ENCODE assay signal across 8 cellular contexts in genomic region chr17:49180303-49180702, GRCh38. TPM values are rescaled to one million over a fixed set of nuclear protein-coding genes. Genes with fewer than 3 reads are reported as not detected.
DNase-seq lines count a peak whose midpoint lies in the region; ATAC-seq and TF ChIP-seq lines count a peak whose summit lies in the region.

No MANE protein-coding gene starts in this region.

- TF ChIP-seq CTCF in AG09309 (IDR thresholded peaks at IDR 0.05; ENCODE audit: control insufficient read depth, insufficient read depth, low read depth, low read length, missing control alignments) (peak; percentile 92), OCI-LY7 (conservative IDR thresholded peaks at IDR 0.05; ENCODE audit: low read length) (peak; percentile 97), testis (IDR thresholded peaks at IDR 0.05) (peak; percentile 47 to 79 (median 64))

- intact Hi-C loops in OCI-LY7 (cut with micrococcal nuclease; ENCODE audit: unreplicated experiment) (loop anchor here (1.0 to 2.0 kb wide), 2 partner anchors 47 to 110 kb away; no protein-coding TSS in a partner anchor), testis (cut with DNase I; ENCODE audit: low total_unique reads) (no loop called here)

- H3K4me3 ChIP-seq in AG09309 (ENCODE audit: control insufficient read depth, low read depth, low read length) (no peak overlapping the region), OCI-LY7 (ENCODE audit: low read depth, low read length, poor library complexity, severe bottlenecking) (no peak overlapping the region), neuronal stem cell (ENCODE audit: low read length in 2 of 2) (no peak overlapping the region), testis (no peak overlapping the region)

- H3K27me3 ChIP-seq in neuronal stem cell (ENCODE audit: control insufficient read depth in 3 of 3, insufficient read depth in 3 of 3, low read depth in 1 of 3, low read length in 3 of 3) (no peaks in the 10 kb centered on the region), testis (no peaks in the 10 kb centered on the region)

- H3K9me2 ChIP-seq in OCI-LY7 (ENCODE audit: insufficient read depth, low read length): no peaks in the 10 kb centered on the region

- no peak overlapping the region for H3K9ac ChIP-seq in neuronal stem cell (ENCODE audit: low read depth, low read length, poor library complexity)

- H2BK120ac ChIP-seq in neuronal stem cell (ENCODE audit: low read depth, low read length): no peak overlapping the region

- no peaks in the 10 kb centered on the region for H3K36me3 Mint-ChIP-seq in activated T-cell treated with anti-CD3 and anti-CD28 coated beads, Interleukin-2, amount 50 U/mL, for 4 hours (ENCODE audit: insufficient read depth)

- H2BK15ac ChIP-seq in neuronal stem cell (ENCODE audit: low read length): no peak overlapping the region

- H3K9me3 ChIP-seq in OCI-LY7 (ENCODE audit: low read length) (peaks cover 22% of the 10 kb centered on the region; the same call in 1 of the 2 replicates), neuronal stem cell (replicated peaks in 1 of 2; ENCODE audit: control insufficient read depth in 2 of 2, insufficient read depth in 1 of 2, low read depth in 1 of 2, low read length in 2 of 2) (peaks cover 8 to 12% of the 10 kb centered on the region in 2 donors), testis (no peaks in the 10 kb centered on the region)

- no peak overlapping the region for H4K91ac ChIP-seq in neuronal stem cell (ENCODE audit: low read depth, low read length, poor library complexity)

- WGBS in neuronal stem cell (ENCODE audit: extremely low coverage in 2 of 2, insufficient read length in 2 of 2, insufficient replicate concordance in 1 of 2), 2 donors: no CpG with 5 or more reads among the region's 5 CpGs
- whole genome bisulfite sequencing in testis, 2 donors: 10% methylated on average over 5 of the region's 5 CpGs

- H3K4me1 ChIP-seq in OCI-LY7 (ENCODE audit: insufficient read depth, low read length, poor library complexity, severe bottlenecking) (peaks cover 6% of the 10 kb centered on the region), neuronal stem cell (ENCODE audit: control insufficient read depth in 2 of 2, insufficient read depth in 1 of 2, low read depth in 1 of 2, low read length in 2 of 2) (no peaks in the 10 kb centered on the region), testis (no peaks in the 10 kb centered on the region)

- H3K23ac ChIP-seq in neuronal stem cell (ENCODE audit: low read depth, low read length, poor library complexity): no peak overlapping the region

- peaks cover 3% of the 10 kb centered on the region for H3K4me1 Mint-ChIP-seq in activated T-cell treated with anti-CD3 and anti-CD28 coated beads, Interleukin-2, amount 50 U/mL, for 4 hours (ENCODE audit: low read depth)

- no peak overlapping the region for H3K4me3 Mint-ChIP-seq in activated T-cell treated with anti-CD3 and anti-CD28 coated beads, Interleukin-2, amount 50 U/mL, for 4 hours

- H3K9me3 Mint-ChIP-seq in activated T-cell treated with anti-CD3 and anti-CD28 coated beads, Interleukin-2, amount 50 U/mL, for 4 hours: peaks cover 11% of the 10 kb centered on the region

- TF ChIP-seq POLR2A in testis (IDR thresholded peaks at IDR 0.05): no peak

- H4K20me1 ChIP-seq in OCI-LY7 (ENCODE audit: insufficient read depth, low read length): no peaks in the 10 kb centered on the region

- peaks cover 2% of the 10 kb centered on the region for H3K27me3 Mint-ChIP-seq in activated T-cell treated with anti-CD3 and anti-CD28 coated beads, Interleukin-2, amount 50 U/mL, for 4 hours (ENCODE audit: low read depth)

- CTCF ChIA-PET in OCI-LY7 (lab: Charles Lee; ENCODE audit: unreplicated experiment): interaction anchor here (1.9 kb wide), 1 partner anchor 46 kb away, joined by 11 read pairs; no protein-coding TSS in a partner anchor

- no peak overlapping the region for H2BK12ac ChIP-seq in neuronal stem cell (ENCODE audit: low read length)

- H3K27ac ChIP-seq in OCI-LY7 (ENCODE audit: low read depth, low read length, poor library complexity, severe bottlenecking) (no peak overlapping the region), neuronal stem cell (replicated peaks; ENCODE audit: low read length) (no peak overlapping the region), testis (no peak overlapping the region)

- H2AFZ ChIP-seq in OCI-LY7 (ENCODE audit: low read length) (0 out of 2 replicates have a peak overlapping the region, but pooled peaks have one; percentile 3), neuronal stem cell (ENCODE audit: low read length) (no peak overlapping the region)

- POLR2A ChIA-PET in OCI-LY7 (lab: Charles Lee): interaction anchor here (0.7 kb wide), 1 partner anchor 13 kb away, joined by 3 read pairs; no protein-coding TSS in a partner anchor

- H2AK5ac ChIP-seq in neuronal stem cell (ENCODE audit: low read depth, low read length): no peak overlapping the region

- no peak overlapping the region for H3K18ac ChIP-seq in neuronal stem cell (ENCODE audit: low read length)

- no peaks in the 10 kb centered on the region for H3K36me3 ChIP-seq in OCI-LY7 (ENCODE audit: insufficient read depth, low read length)
- no peaks in the 10 kb centered on the region for H3K36me3 ChIP-seq in neuronal stem cell (replicated peaks in 1 of 2; ENCODE audit: control insufficient read depth in 2 of 2, insufficient read depth in 2 of 2, low read length in 2 of 2)
- no peaks in the 10 kb centered on the region for H3K36me3 ChIP-seq in testis (ENCODE audit: low read depth, missing control alignments)

- BruUV-seq in OCI-LY7 (replicated peaks; lab: Mats Ljungman, UMichigan): no TSS peak

- H3K79me1 ChIP-seq in neuronal stem cell (ENCODE audit: low read depth, low read length): no peaks in the 10 kb centered on the region

- H3K14ac ChIP-seq in neuronal stem cell (ENCODE audit: low read length): no peak overlapping the region

- peak in 1 of 2 donors; percentile 48 for ATAC-seq in activated T-cell treated with anti-CD3 and anti-CD28 coated beads, Interleukin-2, amount 50 U/mL, for 4 hours
- no peak for ATAC-seq in HG03457 (IDR thresholded peaks at IDR 0.05; ENCODE audit: unreplicated experiment)

- H2BK5ac ChIP-seq in neuronal stem cell (ENCODE audit: low read length): no peak overlapping the region

- H3K4me2 ChIP-seq in OCI-LY7 (ENCODE audit: low read length): no peak overlapping the region
- H3K4me2 ChIP-seq in neuronal stem cell (ENCODE audit: insufficient read depth, low read length, poor library complexity, severe bottlenecking): no peak overlapping the region

- H4K8ac ChIP-seq in neuronal stem cell (ENCODE audit: low read depth, low read length): no peak overlapping the region

- DNase-seq in AG09309 (ENCODE audit: low read depth): no peak
- peak; percentile 42 for DNase-seq in GM19240 (ENCODE audit: insufficient read length, low spot score)
- peak; percentile 65 for DNase-seq in OCI-LY7 (ENCODE audit: low spot score)
- DNase-seq in activated T-cell treated with anti-CD3 and anti-CD28 coated beads, Interleukin-2, amount 50 U/mL, for 4 hours: peak; percentile 69
- DNase-seq in fibroblast of peridontal ligament (ENCODE audit: extremely low read depth): peak; percentile 62
- DNase-seq in neuronal stem cell (ENCODE audit: low spot score): peak; percentile 21
- DNase-seq in testis: peak; percentile 81

- no peaks in the 10 kb centered on the region for H3K79me2 ChIP-seq in OCI-LY7 (ENCODE audit: insufficient read depth, low read depth, low read length)

- no peak overlapping the region for H3K4ac ChIP-seq in neuronal stem cell (ENCODE audit: low read length)

RNA-seq across cellular contexts. Expression of gene GNGT2, which starts 30.1 kb away (rescaled TPM):
- total RNA-seq in OCI-LY7 (2014; rRNA removed; shearing (Covaris generic)): 13.3 and 15.4 TPM in 2 replicates
- total RNA-seq in OCI-LY7 (2022) (32.6 and 33.4 TPM in 2 replicates), testis (under 1 TPM in 1 of 2 donors, not detected in 1; 0.68 TPM)
- 10 to 100 TPM in 2 of 3 donors, 1 to 10 TPM in 1; 8.7 to 14.8 (median 12.8) TPM for total RNA-seq in activated T-cell treated with anti-CD3 and anti-CD28 coated beads, Interleukin-2, amount 50 U/mL, for 4 hours
- polyA plus RNA-seq in neuronal stem cell (2013, experiment 1 of 2): 0.08 TPM
- polyA plus RNA-seq in neuronal stem cell (2013, experiment 2 of 2): 0.11 TPM
- polyA plus RNA-seq in testis (ENCODE audit: insufficient read depth, low read depth, low replicate concordance): 2.2 TPM

RNA-seq across cellular contexts. Expression of gene ABI3, which starts 30.2 kb away (rescaled TPM):
- 16.8 and 24.0 TPM in 2 replicates for total RNA-seq in OCI-LY7 (2014; rRNA removed; shearing (Covaris generic))
- 23.6 and 29.5 TPM in 2 replicates for total RNA-seq in OCI-LY7 (2022)
- total RNA-seq in activated T-cell treated with anti-CD3 and anti-CD28 coated beads, Interleukin-2, amount 50 U/mL, for 4 hours: 10 to 100 TPM; 15.0 to 24.2 (median 22.7) TPM
- 0.22 TPM for polyA plus RNA-seq in neuronal stem cell (2013, experiment 1 of 2)
- polyA plus RNA-seq in neuronal stem cell (2013, experiment 2 of 2): 0.22 TPM
- total RNA-seq in testis: 1 to 10 TPM in 1 of 2 donors, under 1 TPM in 1; 0.87 to 2.2 TPM
- 3.9 TPM for polyA plus RNA-seq in testis (ENCODE audit: insufficient read depth, low read depth, low replicate concordance)

RNA-seq across cellular contexts. Expression of gene B4GALNT2, which starts 47.7 kb away (rescaled TPM):
- not detected in 2 replicates for total RNA-seq in OCI-LY7 (2014; rRNA removed; shearing (Covaris generic))
- total RNA-seq in OCI-LY7 (2022) (not detected in 2 replicates), testis (under 1 TPM; 0.24 to 0.37 TPM)
- total RNA-seq in activated T-cell treated with anti-CD3 and anti-CD28 coated beads, Interleukin-2, amount 50 U/mL, for 4 hours: not detected
- not detected for polyA plus RNA-seq in neuronal stem cell (2013, experiment 1 of 2)
- not detected for polyA plus RNA-seq in neuronal stem cell (2013, experiment 2 of 2)
- polyA plus RNA-seq in testis (ENCODE audit: insufficient read depth, low read depth, low replicate concordance): 0.69 TPM

RNA-seq across cellular contexts. Expression of gene PHOSPHO1, which starts 50.3 kb away (rescaled TPM):
- total RNA-seq in OCI-LY7 (2014; rRNA removed; shearing (Covaris generic)): not detected in 2 replicates
- not detected in 2 replicates for total RNA-seq in OCI-LY7 (2022)
- total RNA-seq in activated T-cell treated with anti-CD3 and anti-CD28 coated beads, Interleukin-2, amount 50 U/mL, for 4 hours: under 1 TPM in 1 of 3 donors, not detected in 2; 0.23 TPM
- polyA plus RNA-seq in neuronal stem cell (2013, experiment 1 of 2): 0.10 TPM
- 0.07 TPM for polyA plus RNA-seq in neuronal stem cell (2013, experiment 2 of 2)
- 100 to 1,000 TPM in 1 of 2 donors, 10 to 100 TPM in 1; 35.4 to 138 TPM for total RNA-seq in testis
- 99.5 TPM for polyA plus RNA-seq in testis (ENCODE audit: insufficient read depth, low read depth, low replicate concordance)

Comparison
In these comparisons a context has a peak if more than half of its experiments do, and no peak if none do; other contexts are left out.
1. RNA of gene GNGT2, which starts 30.1 kb away (total RNA-seq): 13.3 to 33.4 TPM in OCI-LY7 and 8.7 to 14.8 TPM in activated T-cell treated with anti-CD3 and anti-CD28 coated beads, Interleukin-2, amount 50 U/mL, for 4 hours; 0.68 TPM in testis; every median in the first group is over 4 times any median in the second.
2. RNA of gene ABI3, which starts 30.2 kb away (total RNA-seq): 16.8 to 29.5 TPM in OCI-LY7 and 15.0 to 24.2 TPM in activated T-cell treated with anti-CD3 and anti-CD28 coated beads, Interleukin-2, amount 50 U/mL, for 4 hours; 0.87 to 2.2 TPM in testis; every median in the first group is over 4 times any median in the second.
3. Peak in every context shown above with its lines, with median percentiles within 50 percentile points of each other: CTCF ChIP-seq.